In genomic region chrX:97563531-97564133, GRCh38 we compare ENCODE assay signal across 8 cellular contexts.
DNase-seq lines count a peak whose midpoint lies in the region; ATAC-seq, FAIRE-seq and TF ChIP-seq lines count a peak whose summit lies in the region.

No MANE protein-coding gene starts in this region.

- H3K36me3 ChIP-seq in MG63 (no peaks in the 10 kb centered on the region), mucosa of rectum (ENCODE audit: control insufficient read depth in 2 of 2, insufficient read depth in 2 of 2, low read length in 2 of 2) (no peaks in the 10 kb centered on the region)

- H3K4me1 Mint-ChIP-seq in stimulated activated effector memory CD8-positive, alpha-beta T cell treated with anti-CD3 and anti-CD28 coated beads, Interleukin-12 subunit alpha, Interleukin-12 subunit beta, amount 100 ng/mL, for 72 hours, result peaks cover 6% of the 10 kb centered on the region
- no peaks in the 10 kb centered on the region for H3K4me1 Mint-ChIP-seq in glutamatergic neuron (ENCODE audit: low read depth, unreplicated experiment)

- no peaks in the 10 kb centered on the region for H3K9me3 Mint-ChIP-seq in stimulated activated effector memory CD8-positive, alpha-beta T cell treated with anti-CD3 and anti-CD28 coated beads, Interleukin-12 subunit alpha, Interleukin-12 subunit beta, amount 100 ng/mL, for 72 hours
- peaks cover 4% of the 10 kb centered on the region for H3K9me3 Mint-ChIP-seq in glutamatergic neuron (ENCODE audit: unreplicated experiment)

- no peaks in the 10 kb centered on the region for H3K36me3 Mint-ChIP-seq in stimulated activated effector memory CD8-positive, alpha-beta T cell treated with anti-CD3 and anti-CD28 coated beads, Interleukin-12 subunit alpha, Interleukin-12 subunit beta, amount 100 ng/mL, for 72 hours
- no peaks in the 10 kb centered on the region for H3K36me3 Mint-ChIP-seq in glutamatergic neuron (ENCODE audit: unreplicated experiment)

- peak overlapping the region; percentile 5 to 12 for H3K27ac ChIP-seq in mucosa of rectum (ENCODE audit: low read depth in 2 of 2, low read length in 2 of 2)

- H3K4me3 Mint-ChIP-seq in stimulated activated effector memory CD8-positive, alpha-beta T cell treated with anti-CD3 and anti-CD28 coated beads, Interleukin-12 subunit alpha, Interleukin-12 subunit beta, amount 100 ng/mL, for 72 hours, result peak overlapping the region; percentile 62
- H3K4me3 Mint-ChIP-seq in glutamatergic neuron (ENCODE audit: unreplicated experiment), result no peak overlapping the region

- H3K27ac Mint-ChIP-seq in stimulated activated effector memory CD8-positive, alpha-beta T cell treated with anti-CD3 and anti-CD28 coated beads, Interleukin-12 subunit alpha, Interleukin-12 subunit beta, amount 100 ng/mL, for 72 hours, result peak overlapping the region; percentile 90
- H3K27ac Mint-ChIP-seq in glutamatergic neuron (ENCODE audit: unreplicated experiment), result no peak overlapping the region

- peak overlapping the region; percentile 27 for H3K4me3 ChIP-seq in MG63
- peak overlapping the region; percentile 30 for H3K4me3 ChIP-seq in choroid plexus epithelial cell (ENCODE audit: low read depth, low read length)
- peak overlapping the region; percentile 49 to 71 for H3K4me3 ChIP-seq in mucosa of rectum (ENCODE audit: low read length in 2 of 2)

- no peak for TF ChIP-seq POLR2A in GM12891 (IDR thresholded peaks at IDR 0.05; ENCODE audit: low read depth, low read length)

- no peaks in the 10 kb centered on the region for H3K27me3 Mint-ChIP-seq in glutamatergic neuron (ENCODE audit: unreplicated experiment)

- no peaks in the 10 kb centered on the region for H3K27me3 ChIP-seq in MG63
- no peaks in the 10 kb centered on the region for H3K27me3 ChIP-seq in mucosa of rectum (ENCODE audit: control insufficient read depth in 2 of 2, insufficient read depth in 2 of 2, low read length in 2 of 2)

- TF ChIP-seq CTCF in choroid plexus epithelial cell (conservative IDR thresholded peaks at IDR 0.05; ENCODE audit: low read depth, low read length) (no peak), glutamatergic neuron (IDR thresholded peaks at IDR 0.05; ENCODE audit: partially characterized antibody, unreplicated experiment) (no peak)

- H3K4me1 ChIP-seq in mucosa of rectum (ENCODE audit: control insufficient read depth in 2 of 2, insufficient read depth in 2 of 2, low read length in 2 of 2), result no peaks in the 10 kb centered on the region

- peak overlapping the region; percentile 3 to 47 for H3K9ac ChIP-seq in mucosa of rectum (ENCODE audit: low read depth in 1 of 2, low read length in 2 of 2)

- DNase-seq in GM12891 (ENCODE audit: insufficient read length, low spot score), result peak; percentile 11
- peak; percentile 74 for DNase-seq in H4 (ENCODE audit: low spot score)
- peak; percentile 41 for DNase-seq in MG63
- peak; percentile 10 for DNase-seq in activated CD4-positive, CD25-positive, alpha-beta regulatory T cell treated with anti-CD3 and anti-CD28 coated beads, Interleukin-2, amount 50 U/mL, for 16 hours (ENCODE audit: low read depth, low spot score)
- peak; percentile 81 for DNase-seq in choroid plexus epithelial cell (ENCODE audit: low read depth)
- peak in 1 of 2 donors; percentile 48 for DNase-seq in stimulated activated effector memory CD8-positive, alpha-beta T cell treated with anti-CD3 and anti-CD28 coated beads, Interleukin-12 subunit alpha, Interleukin-12 subunit beta, amount 100 ng/mL, for 72 hours (ENCODE audit: low spot score in 2 of 2)
- DNase-seq in glutamatergic neuron, result no peak

- FAIRE-seq in GM12891 (lab: Jason Lieb, UNC), result peak; percentile 45

- ATAC-seq in stimulated activated effector memory CD8-positive, alpha-beta T cell treated with anti-CD3 and anti-CD28 coated beads, Interleukin-12 subunit alpha, Interleukin-12 subunit beta, amount 100 ng/mL, for 72 hours, result peak; percentile 92

- H3K9me3 ChIP-seq in MG63, result no peaks in the 10 kb centered on the region
- no peaks in the 10 kb centered on the region for H3K9me3 ChIP-seq in mucosa of rectum (ENCODE audit: control insufficient read depth in 2 of 2, low read length in 2 of 2)

TF ChIP-seq in GM12891, 5 proteins besides CTCF, POLR2A, EP300 and RAD21:
- no peak for TF ChIP-seq PAX5 (IDR thresholded peaks at IDR 0.05; ENCODE audit: insufficient read depth, low read length, severe bottlenecking)
- no peak for TF ChIP-seq POU2F2 (IDR thresholded peaks at IDR 0.05; ENCODE audit: low read depth, low read length)
- no peak for TF ChIP-seq TAF1 (IDR thresholded peaks at IDR 0.05; ENCODE audit: low read depth, low read length)
- TF ChIP-seq POLR2AphosphoS5 (IDR thresholded peaks at IDR 0.05; ENCODE audit: low read depth, low read length), result no peak
- no peak for TF ChIP-seq SPI1 (IDR thresholded peaks at IDR 0.05; ENCODE audit: low read depth, low read length)
